ENCODE assay signal across 10 cellular contexts in genomic region chr12:9115731-9116689, GRCh38. TPM values are rescaled to one million over a fixed set of nuclear protein-coding genes. Genes with fewer than 3 reads are reported as not detected.
A peak's percentile ranks its signal among the peaks of the same experiment; 100 is the strongest.
DNase-seq lines count a peak whose midpoint lies in the region; ATAC-seq and TF ChIP-seq lines count a peak whose summit lies in the region.
"Had no signal": no experiment of that assay in that cellular context is flagged by ENCODE, and none has a peak within 500 bp of the region (broad histone marks: within the 10 kb centered on the region; RNA-seq: fewer than 3 reads in every experiment).

TSS of gene A2M (minus strand) at chr12:9115919. CDS start at chr12:9115849, 70 bp downstream.

- TF ChIP-seq EP300 in suprapubic skin (IDR thresholded peaks at IDR 0.05) = no peak

- H3K4me3 ChIP-seq in Peyer's patch (peak within 1 kb of the TSS in 2 of 4 donors; percentile 44), mucosa of descending colon (no peak within 1 kb of the TSS), suprapubic skin (peak within 1 kb of the TSS; percentile 38), MG63 (no peak within 1 kb of the TSS)

- TF ChIP-seq POLR2A in Peyer's patch (IDR thresholded peaks at IDR 0.05) (no peak), suprapubic skin (IDR thresholded peaks at IDR 0.05) (no peak)

- H3K27me3 ChIP-seq in Peyer's patch = no peaks in the 10 kb centered on the region
- H3K27me3 ChIP-seq in suprapubic skin = no peaks in the 10 kb centered on the region
- peaks cover 3% of the 10 kb centered on the region; the same call in 1 of the 2 replicates for H3K27me3 ChIP-seq in MG63

- 46% methylated on average over 10 of the region's 10 CpGs for WGBS in suprapubic skin

- peak; percentile 63 for ATAC-seq in esophagus mucosa
- peak; percentile 64 for ATAC-seq in mucosa of descending colon
- ATAC-seq in HG03196 (IDR thresholded peaks at IDR 0.05; ENCODE audit: unreplicated experiment) = no peak
- ATAC-seq: activated CD8-positive, alpha-beta T cell treated with anti-CD3 and anti-CD28 coated beads, Interleukin-2, amount 10 ng/mL, durations not matched to agents 7 days and 5 days had no signal

- TF ChIP-seq CTCF in Peyer's patch (IDR thresholded peaks at IDR 0.05) (no peak), mucosa of descending colon (IDR thresholded peaks at IDR 0.05) (no peak), suprapubic skin (IDR thresholded peaks at IDR 0.05) (no peak)

- H3K36me3 ChIP-seq in Peyer's patch = no peaks in the 10 kb centered on the region
- no peaks in the 10 kb centered on the region for H3K36me3 ChIP-seq in mucosa of descending colon (ENCODE audit: low read depth)
- H3K36me3 ChIP-seq in suprapubic skin = no peaks in the 10 kb centered on the region
- no peaks in the 10 kb centered on the region for H3K36me3 ChIP-seq in MG63

- no peaks in the 10 kb centered on the region for H3K4me1 ChIP-seq in Peyer's patch
- no peaks in the 10 kb centered on the region for H3K4me1 ChIP-seq in mucosa of descending colon (ENCODE audit: low read depth)
- H3K4me1 ChIP-seq in suprapubic skin = peaks cover 11% of the 10 kb centered on the region

- H3K27ac ChIP-seq in Peyer's patch (peak within 1 kb of the TSS in 3 of 4 donors; percentile 26 to 77 (median 67)), suprapubic skin (peak within 1 kb of the TSS; percentile 64)

- H3K9me3 ChIP-seq in Peyer's patch (no peaks in the 10 kb centered on the region), mucosa of descending colon (no peaks in the 10 kb centered on the region), suprapubic skin (no peaks in the 10 kb centered on the region), MG63 (no peaks in the 10 kb centered on the region)

- DNase-seq in Peyer's patch (no peak), mucosa of descending colon (no peak), suprapubic skin (ENCODE audit: low spot score in 2 of 2) (no peak), MG63 (no peak), T1000 (lab: John Stamatoyannopoulos, UW) (no peak), germinal center (ENCODE audit: low spot score) (no peak)
- DNase-seq: activated CD8-positive, alpha-beta T cell treated with anti-CD3 and anti-CD28 coated beads, Interleukin-2, amount 10 ng/mL, durations not matched to agents 7 days and 5 days; NCI-H345 had no signal

- intact Hi-C loops in mucosa of descending colon (cut with DNase I, micrococcal nuclease) = no loop called here

RNA-seq across cellular contexts. Expression of gene A2M, which starts in this region (rescaled TPM):
- 100 to 1,000 TPM in 1 of 4 donors, 10 to 100 TPM in 3; 39.8 to 201 (median 88.8) TPM for total RNA-seq in Peyer's patch
- 86.9 TPM for total RNA-seq in esophagus mucosa
- total RNA-seq in mucosa of descending colon = 100 to 1,000 TPM in 2 of 3 donors, 10 to 100 TPM in 1; 83.5 to 223 (median 165) TPM
- total RNA-seq in suprapubic skin = 10 to 100 TPM; 47.6 to 84.4 (median 54.8) TPM
- total RNA-seq in MG63 (2014; rRNA removed; shearing (Covaris generic); ENCODE audit: low replicate concordance) = 0.07 TPM in 1 of 2 replicates, not detected in the other
- total RNA-seq: activated CD8-positive, alpha-beta T cell treated with anti-CD3 and anti-CD28 coated beads, Interleukin-2, amount 10 ng/mL, durations not matched to agents 7 days and 5 days had no signal

Comparison
In these comparisons a context has a peak if more than half of its experiments do, and no peak if none do; other contexts are left out.
1. RNA of gene A2M (total RNA-seq): 83.5 to 223 TPM in mucosa of descending colon, 39.8 to 201 TPM in Peyer's patch, 86.9 TPM in esophagus mucosa (single experiment) and 47.6 to 84.4 TPM in suprapubic skin; 0.07 TPM in MG63; every median in the first group is over 10 times any median in the second.